21 cellular contexts compared by ENCODE assay signal in the genomic region with DNA sequence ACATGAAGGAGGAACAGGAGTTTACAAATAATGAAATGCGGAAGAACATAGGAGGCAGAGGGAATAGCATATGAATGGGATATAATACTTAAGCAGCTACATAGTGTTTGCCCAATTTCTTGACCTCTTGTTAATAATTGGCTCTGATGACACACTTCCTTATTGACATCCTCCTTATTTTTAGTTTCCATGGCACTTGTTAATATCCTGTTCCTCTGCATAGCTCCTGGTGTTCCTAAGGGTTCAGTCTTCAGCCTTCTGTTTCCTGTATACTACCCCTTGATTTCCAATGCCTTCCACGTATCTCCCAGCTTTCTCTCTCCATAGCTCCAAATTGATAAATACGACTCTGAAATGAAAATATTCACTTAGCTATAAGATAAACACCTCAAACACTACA.
A peak's percentile ranks its signal among the peaks of the same experiment; 100 is the strongest.
DNase-seq lines count a peak whose midpoint lies in the region; ATAC-seq and TF ChIP-seq lines count a peak whose summit lies in the region.
"Had no signal": no experiment of that assay in that cellular context is flagged by ENCODE, and none has a peak within 500 bp of the region (broad histone marks: within the 10 kb centered on the region; RNA-seq: fewer than 3 reads in every experiment).

No MANE protein-coding gene starts in this region.

- H3K4me1 ChIP-seq in left lung: no peaks in the 10 kb centered on the region
- H3K4me1 ChIP-seq in upper lobe of right lung: no peaks in the 10 kb centered on the region
- H3K4me1 ChIP-seq: A549, SJSA1 had no signal

- H3K9me3 ChIP-seq in left lung (no peaks in the 10 kb centered on the region), upper lobe of right lung (no peaks in the 10 kb centered on the region)
- H3K9me3 ChIP-seq: A549, MG63, SJSA1 had no signal

- no peaks in the 10 kb centered on the region for H3K27me3 ChIP-seq in left lung
- H3K27me3 ChIP-seq in upper lobe of right lung: no peaks in the 10 kb centered on the region
- H3K27me3 ChIP-seq: MG63, SJSA1 had no signal

- peak; percentile 83 for ATAC-seq in left lung
- ATAC-seq in upper lobe of right lung: peak; percentile 73
- ATAC-seq in GM21381 (IDR thresholded peaks at IDR 0.05; ENCODE audit: unreplicated experiment): no peak
- no peak for ATAC-seq in stimulated activated naive CD8-positive, alpha-beta T cell treated with anti-CD3 and anti-CD28 coated beads, Interleukin-15, Interleukin-2, amounts not matched to agents 100 U/mL and 50 U/mL, for 24 hours
- ATAC-seq: A549 had no signal

- H3K4me3 ChIP-seq in left lung (no peak overlapping the region), upper lobe of right lung (no peak overlapping the region)
- H3K4me3 ChIP-seq: A549, MG63, SJSA1 had no signal

- DNase-seq in DMS53 treated with DMSO at 0.1 percent for 48 hours (lab: John Stamatoyannopoulos, UW; ENCODE audit: unreplicated experiment) (peak; percentile 36), left lung (no peak), upper lobe of right lung (no peak), DMS114 treated with DMSO at 0.1 percent for 48 hours (lab: John Stamatoyannopoulos, UW; ENCODE audit: unreplicated experiment) (no peak)
- no peak for DNase-seq in stimulated activated naive CD8-positive, alpha-beta T cell treated with anti-CD3 and anti-CD28 coated beads, Interleukin-15, Interleukin-2, amounts not matched to agents 100 U/mL and 50 U/mL, for 24 hours
- DNase-seq: C1 segment of cervical spinal cord; CD4-positive, alpha-beta memory T cell; COR-L47; DMS79 treated with DMSO at 0.1 percent for 48 hours; IMR-90; KG1; MG63; NCI-H2081; NCI-H2227 treated with DMSO at 0.1 percent for 48 hours; NCI-H69; Right ventricle myocardium superior; RPMI8226 had no signal

- H3K27ac ChIP-seq in VCaP (peak overlapping the region; percentile 66), left lung (no peak overlapping the region), upper lobe of right lung (no peak overlapping the region)
- H3K27ac ChIP-seq: A549, SJSA1 had no signal

- intact Hi-C loops in left lung (cut with DNase I) (no loop called here), upper lobe of right lung (cut with DNase I) (no loop called here)

- no peaks in the 10 kb centered on the region for H3K36me3 ChIP-seq in left lung
- no peaks in the 10 kb centered on the region for H3K36me3 ChIP-seq in upper lobe of right lung
- H3K36me3 ChIP-seq: MG63, SJSA1 had no signal

- TF ChIP-seq CTCF in VCaP (conservative IDR thresholded peaks at IDR 0.05) (no peak), left lung (IDR thresholded peaks at IDR 0.05) (no peak), upper lobe of right lung (IDR thresholded peaks at IDR 0.05) (no peak)

Comparison
In these comparisons a context has a peak if more than half of its experiments do, and no peak if none do; other contexts are left out.
1. ATAC-seq: peak in left lung (single experiment) and upper lobe of right lung (single experiment); none in GM21381 (single experiment) and stimulated activated naive CD8-positive, alpha-beta T cell treated with anti-CD3 and anti-CD28 coated beads, Interleukin-15, Interleukin-2, amounts not matched to agents 100 U/mL and 50 U/mL, for 24 hours (single experiment).